ENCODE assay signal across 18 cellular contexts in genomic region chr21:45954921-45955320, GRCh38. TPM values are rescaled to one million over a fixed set of nuclear protein-coding genes. Genes with fewer than 3 reads are reported as not detected.
DNase-seq lines count a peak whose midpoint lies in the region; ATAC-seq and TF ChIP-seq lines count a peak whose summit lies in the region.
"Had no signal": no experiment of that assay in that cellular context is flagged by ENCODE, and none has a peak within 500 bp of the region (broad histone marks: within the 10 kb centered on the region; RNA-seq: fewer than 3 reads in every experiment).

No MANE protein-coding gene starts in this region.

- in situ Hi-C loops in GM23248 (cut with MboI), result no loop called here

- no peak for ATAC-seq in HG03280 (IDR thresholded peaks at IDR 0.05; ENCODE audit: unreplicated experiment)
- ATAC-seq in HG03565 (IDR thresholded peaks at IDR 0.05; ENCODE audit: unreplicated experiment), result no peak

- TF ChIP-seq CTCF in brain (conservative IDR thresholded peaks at IDR 0.05) (no peak), suprapubic skin (IDR thresholded peaks at IDR 0.05) (no peak), MM.1S (IDR thresholded peaks at IDR 0.05; ENCODE audit: low read length) (no peak), lower leg skin (IDR thresholded peaks at IDR 0.05) (no peak)

- H3F3A ChIP-seq in GM23248 (ENCODE audit: insufficient read depth), result peaks cover 35% of the 10 kb centered on the region
- H3F3A ChIP-seq in MM.1S (ENCODE audit: insufficient read depth, low read length), result no peaks in the 10 kb centered on the region

- H3K79me2 ChIP-seq in GM23248 (ENCODE audit: insufficient read depth) (no peaks in the 10 kb centered on the region), MM.1S (ENCODE audit: low read length) (no peaks in the 10 kb centered on the region)

- H2AFZ ChIP-seq in GM23248 (peak overlapping the region; percentile 92), MM.1S (ENCODE audit: low read length) (no peak overlapping the region)

- DNase-seq in GM23248, result no peak
- peak in 1 of 2 donors; percentile 8 for DNase-seq in suprapubic skin (ENCODE audit: low spot score in 2 of 2)
- DNase-seq in MM.1S, result no peak
- no peak for DNase-seq in lower leg skin (ENCODE audit: low spot score in 2 of 2)
- DNase-seq: CD4-positive, CD25-positive, alpha-beta regulatory T cell; DMS153; DND-41; KBM-7; NCI-H1417; NCI-H1694; NCI-H2029 treated with DMSO at 0.1 percent for 48 hours; NCI-H526 treated with DMSO at 0.1 percent for 48 hours; RPMI8226 had no signal

- H3K27me3 Mint-ChIP-seq in brain, result peaks cover 11% of the 10 kb centered on the region

- H3K9me3 Mint-ChIP-seq in brain, result peaks cover 2 to 11% (median 3%) of the 10 kb centered on the region in 5 experiments

- no peaks in the 10 kb centered on the region for H3K9me3 ChIP-seq in GM23248 (ENCODE audit: low read depth)
- no peaks in the 10 kb centered on the region for H3K9me3 ChIP-seq in muscle layer of colon (ENCODE audit: low read length)
- H3K9me3 ChIP-seq in suprapubic skin, result no peaks in the 10 kb centered on the region
- H3K9me3 ChIP-seq in MM.1S (replicated peaks; ENCODE audit: insufficient read depth, low read length), result no peaks in the 10 kb centered on the region
- H3K9me3 ChIP-seq: SJSA1 had no signal

- H3K4me3 ChIP-seq in GM23248 (no peak overlapping the region), muscle layer of colon (ENCODE audit: low read depth in 1 of 2, low read length in 2 of 2) (no peak overlapping the region), suprapubic skin (no peak overlapping the region), MM.1S (ENCODE audit: low read length) (no peak overlapping the region), lower leg skin (ENCODE audit: low read depth, poor library complexity, severe bottlenecking) (no peak overlapping the region)
- H3K4me3 ChIP-seq: SJSA1 had no signal

- H4K20me1 ChIP-seq in GM23248 (ENCODE audit: insufficient read depth) (no peaks in the 10 kb centered on the region), MM.1S (ENCODE audit: insufficient read depth, low read length) (no peaks in the 10 kb centered on the region)

- intact Hi-C loops in lower leg skin (cut with DNase I; ENCODE audit: low total_unique reads), result no loop called here

- H3K9ac ChIP-seq in GM23248, result peak overlapping the region; percentile 72
- no peak overlapping the region for H3K9ac ChIP-seq in muscle layer of colon (ENCODE audit: low read length)
- no peak overlapping the region for H3K9ac ChIP-seq in MM.1S (ENCODE audit: low read length)

- H3K36me3 Mint-ChIP-seq in brain, result no peaks in the 10 kb centered on the region
- H3K36me3 Mint-ChIP-seq: CD4-positive, CD25-positive, alpha-beta regulatory T cell had no signal

- TF ChIP-seq POLR2A in suprapubic skin (IDR thresholded peaks at IDR 0.05) (no peak), lower leg skin (IDR thresholded peaks at IDR 0.05) (no peak)

- H3K4me1 ChIP-seq in GM23248 (ENCODE audit: insufficient read depth) (peaks cover 48% of the 10 kb centered on the region), muscle layer of colon (ENCODE audit: insufficient read depth, low read length) (peaks cover 38% of the 10 kb centered on the region), suprapubic skin (peaks cover 59% of the 10 kb centered on the region), MM.1S (ENCODE audit: low read length) (no peaks in the 10 kb centered on the region)
- H3K4me1 ChIP-seq: SJSA1 had no signal

- no peak overlapping the region; the same call in 1 of the 2 replicates for H3K27ac ChIP-seq in GM23248
- H3K27ac ChIP-seq in muscle layer of colon (ENCODE audit: low read depth, low read length), result peak overlapping the region; percentile 81
- H3K27ac ChIP-seq in suprapubic skin, result peak overlapping the region; percentile 78
- H3K27ac ChIP-seq in MM.1S (ENCODE audit: low read length), result no peak overlapping the region
- H3K27ac ChIP-seq: SJSA1 had no signal

- H3K9me2 ChIP-seq in GM23248 (ENCODE audit: insufficient read depth), result no peaks in the 10 kb centered on the region
- no peaks in the 10 kb centered on the region for H3K9me2 ChIP-seq in MM.1S (replicated peaks; ENCODE audit: insufficient read depth, low read length)

- H3K27ac Mint-ChIP-seq in brain, result peak overlapping the region in 3 of 5 experiments; percentile 57 to 75 (median 73)
- H3K27ac Mint-ChIP-seq: CD4-positive, CD25-positive, alpha-beta regulatory T cell had no signal

- no peaks in the 10 kb centered on the region for H3K36me3 ChIP-seq in GM23248 (ENCODE audit: low read depth)
- no peaks in the 10 kb centered on the region for H3K36me3 ChIP-seq in muscle layer of colon (ENCODE audit: insufficient read depth, low read length)
- no peaks in the 10 kb centered on the region for H3K36me3 ChIP-seq in suprapubic skin
- no peaks in the 10 kb centered on the region for H3K36me3 ChIP-seq in MM.1S (replicated peaks; ENCODE audit: insufficient read depth, low read length)
- H3K36me3 ChIP-seq: SJSA1 had no signal

- H3K4me2 ChIP-seq in GM23248 (ENCODE audit: unreplicated experiment) (no peak overlapping the region), MM.1S (ENCODE audit: low read depth, low read length) (no peak overlapping the region)

- no peak for TF ChIP-seq EP300 in suprapubic skin (IDR thresholded peaks at IDR 0.05)

- H3K4me3 Mint-ChIP-seq in brain, result no peak overlapping the region
- H3K4me3 Mint-ChIP-seq: CD4-positive, CD25-positive, alpha-beta regulatory T cell had no signal

- peaks cover 39% of the 10 kb centered on the region for H3K4me1 Mint-ChIP-seq in brain

- no peaks in the 10 kb centered on the region for H3K27me3 ChIP-seq in GM23248 (replicated peaks; ENCODE audit: insufficient read depth)
- H3K27me3 ChIP-seq in muscle layer of colon (ENCODE audit: control insufficient read depth in 1 of 2, insufficient read depth in 2 of 2, low read length in 2 of 2), result no peaks in the 10 kb centered on the region
- no peaks in the 10 kb centered on the region for H3K27me3 ChIP-seq in suprapubic skin
- peaks cover 100% of the 10 kb centered on the region for H3K27me3 ChIP-seq in MM.1S (replicated peaks; ENCODE audit: insufficient read depth, low read length)
- H3K27me3 ChIP-seq: SJSA1 had no signal

- 92 to 97% methylated on average over 6 of the region's 6 CpGs for WGBS in GM23248 (ENCODE audit: low coverage in 1 of 2, low lambda C conversion rate in 2 of 2, missing lambda C conversion rate in 2 of 2), 2 experiments
- 89% methylated on average over 6 of the region's 6 CpGs for WGBS in suprapubic skin
- 86 to 89% methylated on average over 6 of the region's 6 CpGs for WGBS in lower leg skin, 2 donors

RNA-seq across cellular contexts. Expression of gene COL6A1, which starts 26.6 kb away (rescaled TPM):
- total RNA-seq in GM23248 (2014; rRNA removed; shearing (Covaris generic)), result 1,783 and 1,897 TPM in 2 replicates
- polyA plus RNA-seq in GM23248 (2016; fragmentation: Nextera tagmentation; extraction: Ambion mirVana) (685 and 707 TPM in 2 replicates), brain (ENCODE audit: insufficient read depth, low read depth, low replicate concordance) (48.4 TPM)
- total RNA-seq in suprapubic skin (100 to 1,000 TPM; 105 to 123 (median 109) TPM), lower leg skin (100 to 1,000 TPM in 3 of 4 donors, 10 to 100 TPM in 1; 94.9 to 265 (median 133) TPM)

Comparison
In these comparisons a context has a peak if more than half of its experiments do, and no peak if none do; other contexts are left out.
1. H3K27ac ChIP-seq: peak in muscle layer of colon (single experiment) and suprapubic skin (single experiment); none in GM23248 (single experiment) and MM.1S (single experiment).